28 cellular contexts compared by ENCODE assay signal in the genomic region with DNA sequence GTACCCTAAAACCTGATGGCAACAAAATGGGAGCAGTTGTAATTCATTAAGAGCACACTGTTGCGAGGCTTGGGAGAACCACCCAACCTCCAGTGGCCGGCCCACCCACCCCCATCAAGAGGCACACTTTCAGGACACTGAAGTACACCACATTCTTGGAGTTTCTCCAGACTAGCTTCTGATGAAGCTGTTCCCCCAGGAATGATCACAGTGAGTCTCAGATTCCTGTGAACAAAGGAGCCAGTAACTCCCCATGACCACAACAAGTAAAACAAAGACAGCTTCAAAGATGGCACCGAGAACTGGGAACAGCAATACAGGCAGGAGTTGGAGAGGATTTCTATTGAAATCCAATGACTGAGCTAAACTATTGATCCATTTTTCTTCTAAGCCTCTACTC.
DNase-seq lines count a peak whose midpoint lies in the region; ATAC-seq, FAIRE-seq and TF ChIP-seq lines count a peak whose summit lies in the region.
"Had no signal": no experiment of that assay in that cellular context is flagged by ENCODE, and none has a peak within 500 bp of the region (broad histone marks: within the 10 kb centered on the region; RNA-seq: fewer than 3 reads in every experiment).

No MANE protein-coding gene starts in this region.

- H3K14ac ChIP-seq in neuronal stem cell (ENCODE audit: low read length), result no peak overlapping the region

- H3K9me3 Mint-ChIP-seq in astrocyte (ENCODE audit: unreplicated experiment), result no peaks in the 10 kb centered on the region
- H3K9me3 Mint-ChIP-seq: CD4-positive, alpha-beta T cell had no signal

- H3K9me3 ChIP-seq in astrocyte (ENCODE audit: insufficient read depth, low read depth, low read length) (no peaks in the 10 kb centered on the region), neuronal stem cell (replicated peaks in 1 of 2; ENCODE audit: control insufficient read depth in 2 of 2, insufficient read depth in 1 of 2, low read depth in 1 of 2, low read length in 2 of 2) (peaks cover 0 to 9% of the 10 kb centered on the region in 2 donors)
- H3K9me3 ChIP-seq: BLaER1 treated with 17β-estradiol and CSF1 and Interleukin-3, amounts not matched to agents 10 nM and 100 nM had no signal

- H4K8ac ChIP-seq in neuronal stem cell (ENCODE audit: low read depth, low read length), result no peak overlapping the region

- peaks cover 2% of the 10 kb centered on the region for H3K27me3 Mint-ChIP-seq in astrocyte (ENCODE audit: low read depth, unreplicated experiment)
- H3K27me3 Mint-ChIP-seq: CD4-positive, alpha-beta T cell had no signal

- no peaks in the 10 kb centered on the region for H3K4me1 Mint-ChIP-seq in astrocyte (ENCODE audit: low read depth, unreplicated experiment)

- H3K4ac ChIP-seq in neuronal stem cell (ENCODE audit: low read length), result no peak overlapping the region

- no peaks in the 10 kb centered on the region for H4K20me1 ChIP-seq in astrocyte (ENCODE audit: insufficient read depth, low read length)
- H4K20me1 ChIP-seq: BLaER1 treated with 17β-estradiol and CSF1 and Interleukin-3, amounts not matched to agents 10 nM and 100 nM had no signal

- H3K36me3 ChIP-seq in astrocyte (ENCODE audit: insufficient read depth, low read length) (no peaks in the 10 kb centered on the region), neuronal stem cell (replicated peaks in 1 of 2; ENCODE audit: control insufficient read depth in 2 of 2, insufficient read depth in 2 of 2, low read length in 2 of 2) (no peaks in the 10 kb centered on the region)
- H3K36me3 ChIP-seq: BLaER1 treated with 17β-estradiol and CSF1 and Interleukin-3, amounts not matched to agents 10 nM and 100 nM had no signal

- H3K4me3 ChIP-seq in astrocyte (ENCODE audit: insufficient read depth, low read depth, low read length) (no peak overlapping the region), neuronal stem cell (ENCODE audit: low read length in 2 of 2) (no peak overlapping the region)
- H3K4me3 ChIP-seq: BLaER1 treated with 17β-estradiol and CSF1 and Interleukin-3, amounts not matched to agents 10 nM and 100 nM; GM12878; SK-N-MC had no signal

- no CpG with 5 or more reads among the region's 3 CpGs for WGBS in neuronal stem cell (ENCODE audit: extremely low coverage in 2 of 2, insufficient read length in 2 of 2, insufficient replicate concordance in 1 of 2), 2 donors

- H3K18ac ChIP-seq in neuronal stem cell (ENCODE audit: low read length), result no peak overlapping the region

- no peak overlapping the region for H2BK120ac ChIP-seq in neuronal stem cell (ENCODE audit: low read depth, low read length)

- H3K4me3 Mint-ChIP-seq in astrocyte (ENCODE audit: unreplicated experiment), result no peak overlapping the region
- H3K4me3 Mint-ChIP-seq: CD4-positive, alpha-beta T cell had no signal

- H3K23ac ChIP-seq in neuronal stem cell (ENCODE audit: low read depth, low read length, poor library complexity), result no peak overlapping the region

- no peak overlapping the region for H2BK15ac ChIP-seq in neuronal stem cell (ENCODE audit: low read length)

- no peak for TF ChIP-seq CTCF in astrocyte (IDR thresholded peaks at IDR 0.05; ENCODE audit: insufficient read depth, low read depth, low read length)

- H3K79me2 ChIP-seq in astrocyte (ENCODE audit: insufficient read depth, low read length), result no peaks in the 10 kb centered on the region

- no peaks in the 10 kb centered on the region for H3K36me3 Mint-ChIP-seq in astrocyte (ENCODE audit: low read depth, unreplicated experiment)

- no peak overlapping the region for H2BK5ac ChIP-seq in neuronal stem cell (ENCODE audit: low read length)

- no peaks in the 10 kb centered on the region for H3K4me1 ChIP-seq in astrocyte (ENCODE audit: insufficient read depth, low read length)
- peaks cover 5 to 16% of the 10 kb centered on the region in 2 donors for H3K4me1 ChIP-seq in neuronal stem cell (ENCODE audit: control insufficient read depth in 2 of 2, insufficient read depth in 1 of 2, low read depth in 1 of 2, low read length in 2 of 2)

- no peak for ATAC-seq in GM18502 (IDR thresholded peaks at IDR 0.05; ENCODE audit: poor library complexity, unreplicated experiment)
- ATAC-seq: GM12878, HCT116, HepG2, Panc1 had no signal

- H2AFZ ChIP-seq in astrocyte (ENCODE audit: low read depth, low read length) (peak overlapping the region; percentile 52), neuronal stem cell (ENCODE audit: low read length) (peak overlapping the region; percentile 78)

- no peak overlapping the region for H2AK5ac ChIP-seq in neuronal stem cell (ENCODE audit: low read depth, low read length)

- FAIRE-seq in astrocyte (lab: Jason Lieb, UNC), result no peak
- FAIRE-seq: D721Med, G401.6, GM12878, HepG2 had no signal

- H4K91ac ChIP-seq in neuronal stem cell (ENCODE audit: low read depth, low read length, poor library complexity), result no peak overlapping the region

- no peak overlapping the region for H3K9ac ChIP-seq in astrocyte (ENCODE audit: low read length)
- no peak overlapping the region for H3K9ac ChIP-seq in neuronal stem cell (ENCODE audit: low read depth, low read length, poor library complexity)
- H3K9ac ChIP-seq: BLaER1 treated with 17β-estradiol and CSF1 and Interleukin-3, amounts not matched to agents 10 nM and 100 nM had no signal

- in situ Hi-C loops in ACHN (cut with HindIII; ENCODE audit: low pct_ligation_motif_present, low pct_unique_long_range_greater_than_20kb, low sequenced_read_pairs), result no loop called here

- no peaks in the 10 kb centered on the region for H3K27me3 ChIP-seq in astrocyte (ENCODE audit: insufficient read depth, low read length)
- no peaks in the 10 kb centered on the region for H3K27me3 ChIP-seq in neuronal stem cell (ENCODE audit: control insufficient read depth in 3 of 3, insufficient read depth in 3 of 3, low read depth in 1 of 3, low read length in 3 of 3)
- H3K27me3 ChIP-seq: BLaER1 treated with 17β-estradiol and CSF1 and Interleukin-3, amounts not matched to agents 10 nM and 100 nM had no signal

- H3K27ac Mint-ChIP-seq in astrocyte (ENCODE audit: unreplicated experiment), result no peak overlapping the region
- H3K27ac Mint-ChIP-seq: CD4-positive, alpha-beta T cell had no signal

- H2BK12ac ChIP-seq in neuronal stem cell (ENCODE audit: low read length), result no peak overlapping the region

- no peak overlapping the region for H3K4me2 ChIP-seq in astrocyte (ENCODE audit: low read length)
- H3K4me2 ChIP-seq in neuronal stem cell (ENCODE audit: insufficient read depth, low read length, poor library complexity, severe bottlenecking), result no peak overlapping the region
- H3K4me2 ChIP-seq: BLaER1 treated with 17β-estradiol and CSF1 and Interleukin-3, amounts not matched to agents 10 nM and 100 nM had no signal

- DNase-seq in Daoy (ENCODE audit: low read depth) (peak; percentile 10), astrocyte (ENCODE audit: low read depth) (peak; percentile 73), islet precursor cell (peak; percentile 37), neuronal stem cell (ENCODE audit: low spot score) (no peak), retina (no peak), ACHN (no peak), NCI-H524 (lab: John Stamatoyannopoulos, UW) (no peak)
- DNase-seq: 8988T; AML-193; CD4-positive, alpha-beta T cell; DMS53; Karpas-422; MV-4-11; NCI-H1105 treated with DMSO at 0.1 percent for 48 hours; NCI-H146; NCI-H2029 treated with DMSO at 0.1 percent for 48 hours; NCI-H446 treated with DMSO at 0.1 percent for 48 hours; NCI-H526 treated with DMSO at 0.1 percent for 48 hours; SHP77 treated with DMSO at 0.1 percent for 48 hours had no signal

- H3K27ac ChIP-seq in astrocyte (ENCODE audit: low read depth, low read length), result no peak overlapping the region
- H3K27ac ChIP-seq in neuronal stem cell (replicated peaks; ENCODE audit: low read length), result no peak overlapping the region
- H3K27ac ChIP-seq: BLaER1 treated with 17β-estradiol and CSF1 and Interleukin-3, amounts not matched to agents 10 nM and 100 nM; SK-N-MC had no signal

- no peaks in the 10 kb centered on the region for H3K79me1 ChIP-seq in neuronal stem cell (ENCODE audit: low read depth, low read length)

Comparison
In these comparisons a context has a peak if more than half of its experiments do, and no peak if none do; other contexts are left out.
1. DNase-seq: peak in Daoy (single experiment), astrocyte (single experiment) and islet precursor cell (single experiment); none in neuronal stem cell (single experiment), retina (single experiment), ACHN (single experiment) and NCI-H524 (0 of 2).